1 cellular context compared by ENCODE assay signal in the genomic region with DNA sequence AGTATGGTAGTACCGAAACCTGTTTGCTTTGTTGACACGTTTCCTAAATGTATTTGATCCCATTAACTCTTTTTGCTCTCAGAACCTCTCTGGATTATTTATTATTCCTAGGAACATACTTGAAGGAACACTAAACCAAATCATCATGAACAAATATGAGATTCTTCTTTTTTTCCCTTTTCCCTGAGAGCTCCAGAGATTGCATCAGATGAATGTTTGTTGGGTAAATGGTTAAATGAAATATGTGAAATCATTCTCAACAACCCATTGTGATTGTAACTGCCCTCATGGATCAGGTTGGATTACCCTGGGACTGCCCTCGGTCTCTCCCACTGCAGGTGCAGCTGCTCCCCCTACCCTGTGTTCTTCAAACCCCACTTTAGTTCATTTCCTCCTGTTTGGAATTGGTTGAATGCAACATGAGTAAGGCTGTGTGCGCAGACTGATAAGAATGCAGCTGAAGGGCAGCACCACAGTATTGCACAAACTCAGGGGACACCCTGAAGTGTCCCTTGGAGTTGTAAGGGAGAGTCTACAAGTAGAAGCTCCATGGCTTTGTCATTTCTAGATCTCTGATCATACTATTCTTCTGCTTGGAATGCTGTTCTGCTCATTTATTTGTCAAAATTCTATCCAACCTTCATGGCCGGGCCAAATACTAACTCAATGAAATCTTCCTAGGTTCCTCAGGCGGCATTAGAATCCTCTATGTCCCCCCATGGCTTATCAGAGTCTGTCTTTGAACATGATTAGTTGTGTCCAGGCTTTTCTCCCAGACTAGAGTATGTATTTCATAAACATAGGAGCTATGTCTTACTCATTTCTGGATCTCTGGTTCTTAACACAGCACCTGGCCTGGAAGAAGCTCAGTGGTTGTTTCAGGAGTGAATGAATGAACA.
TF ChIP-seq lines count a peak whose summit lies in the region.

No MANE protein-coding gene starts in this region.

TF ChIP-seq in K562, 482 proteins besides CTCF, POLR2A, EP300 and RAD21 (continued from another document):
- TF ChIP-seq, protein P1, sequence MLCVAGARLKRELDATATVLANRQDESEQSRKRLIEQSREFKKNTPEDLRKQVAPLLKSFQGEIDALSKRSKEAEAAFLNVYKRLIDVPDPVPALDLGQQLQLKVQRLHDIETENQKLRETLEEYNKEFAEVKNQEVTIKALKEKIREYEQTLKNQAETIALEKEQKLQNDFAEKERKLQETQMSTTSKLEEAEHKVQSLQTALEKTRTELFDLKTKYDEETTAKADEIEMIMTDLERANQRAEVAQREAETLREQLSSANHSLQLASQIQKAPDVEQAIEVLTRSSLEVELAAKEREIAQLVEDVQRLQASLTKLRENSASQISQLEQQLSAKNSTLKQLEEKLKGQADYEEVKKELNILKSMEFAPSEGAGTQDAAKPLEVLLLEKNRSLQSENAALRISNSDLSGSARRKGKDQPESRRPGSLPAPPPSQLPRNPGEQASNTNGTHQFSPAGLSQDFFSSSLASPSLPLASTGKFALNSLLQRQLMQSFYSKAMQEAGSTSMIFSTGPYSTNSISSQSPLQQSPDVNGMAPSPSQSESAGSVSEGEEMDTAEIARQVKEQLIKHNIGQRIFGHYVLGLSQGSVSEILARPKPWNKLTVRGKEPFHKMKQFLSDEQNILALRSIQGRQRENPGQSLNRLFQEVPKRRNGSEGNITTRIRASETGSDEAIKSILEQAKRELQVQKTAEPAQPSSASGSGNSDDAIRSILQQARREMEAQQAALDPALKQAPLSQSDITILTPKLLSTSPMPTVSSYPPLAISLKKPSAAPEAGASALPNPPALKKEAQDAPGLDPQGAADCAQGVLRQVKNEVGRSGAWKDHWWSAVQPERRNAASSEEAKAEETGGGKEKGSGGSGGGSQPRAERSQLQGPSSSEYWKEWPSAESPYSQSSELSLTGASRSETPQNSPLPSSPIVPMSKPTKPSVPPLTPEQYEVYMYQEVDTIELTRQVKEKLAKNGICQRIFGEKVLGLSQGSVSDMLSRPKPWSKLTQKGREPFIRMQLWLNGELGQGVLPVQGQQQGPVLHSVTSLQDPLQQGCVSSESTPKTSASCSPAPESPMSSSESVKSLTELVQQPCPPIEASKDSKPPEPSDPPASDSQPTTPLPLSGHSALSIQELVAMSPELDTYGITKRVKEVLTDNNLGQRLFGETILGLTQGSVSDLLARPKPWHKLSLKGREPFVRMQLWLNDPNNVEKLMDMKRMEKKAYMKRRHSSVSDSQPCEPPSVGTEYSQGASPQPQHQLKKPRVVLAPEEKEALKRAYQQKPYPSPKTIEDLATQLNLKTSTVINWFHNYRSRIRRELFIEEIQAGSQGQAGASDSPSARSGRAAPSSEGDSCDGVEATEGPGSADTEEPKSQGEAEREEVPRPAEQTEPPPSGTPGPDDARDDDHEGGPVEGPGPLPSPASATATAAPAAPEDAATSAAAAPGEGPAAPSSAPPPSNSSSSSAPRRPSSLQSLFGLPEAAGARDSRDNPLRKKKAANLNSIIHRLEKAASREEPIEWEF (CRISPR knock-in tag; IDR thresholded peaks at IDR 0.05) = no peak
- TF ChIP-seq BDP1 (IDR thresholded peaks at IDR 0.05; ENCODE audit: insufficient read depth, insufficient read length) (no peak), CEBPG (CRISPR knock-in tag; IDR thresholded peaks at IDR 0.05) (peak; percentile 96), CEBPG (tag; conservative IDR thresholded peaks at IDR 0.05 in 1 of 2, IDR thresholded peaks at IDR 0.05 in 1 of 2) (peak; percentile 94 to 97), NR4A1 (CRISPR knock-in tag; IDR thresholded peaks at IDR 0.05) (no peak), NR4A1 (tag; IDR thresholded peaks at IDR 0.05) (peak; percentile 74; the same call in 1 of the 2 replicates), U2AF1 (optimal IDR thresholded peaks at IDR 0.05; ENCODE audit: low read depth, low read length) (no peak), HMGN3 (IDR thresholded peaks at IDR 0.05; ENCODE audit: borderline replicate concordance, extremely low read depth, insufficient read length, low read depth, low read length) (peak; percentile 33), NCOA1 (IDR thresholded peaks at IDR 0.05; ENCODE audit: low read depth) (peak; percentile 69), L3MBTL2 (IDR thresholded peaks at IDR 0.05) (peak; percentile 68)
- TF ChIP-seq, protein P2, sequence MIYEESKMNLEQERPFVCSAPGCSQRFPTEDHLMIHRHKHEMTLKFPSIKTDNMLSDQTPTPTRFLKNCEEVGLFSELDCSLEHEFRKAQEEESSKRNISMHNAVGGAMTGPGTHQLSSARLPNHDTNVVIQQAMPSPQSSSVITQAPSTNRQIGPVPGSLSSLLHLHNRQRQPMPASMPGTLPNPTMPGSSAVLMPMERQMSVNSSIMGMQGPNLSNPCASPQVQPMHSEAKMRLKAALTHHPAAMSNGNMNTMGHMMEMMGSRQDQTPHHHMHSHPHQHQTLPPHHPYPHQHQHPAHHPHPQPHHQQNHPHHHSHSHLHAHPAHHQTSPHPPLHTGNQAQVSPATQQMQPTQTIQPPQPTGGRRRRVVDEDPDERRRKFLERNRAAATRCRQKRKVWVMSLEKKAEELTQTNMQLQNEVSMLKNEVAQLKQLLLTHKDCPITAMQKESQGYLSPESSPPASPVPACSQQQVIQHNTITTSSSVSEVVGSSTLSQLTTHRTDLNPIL (CRISPR knock-in tag; IDR thresholded peaks at IDR 0.05) = no peak
TF ChIP-seq in K562: peak in this region for 134.
